In genomic region chr19:38551450-38551813, GRCh38 we compare ENCODE assay signal across 10 cellular contexts.
DNase-seq lines count a peak whose midpoint lies in the region; ATAC-seq and TF ChIP-seq lines count a peak whose summit lies in the region.
"Had no signal": no experiment of that assay in that cellular context is flagged by ENCODE, and none has a peak within 500 bp of the region (broad histone marks: within the 10 kb centered on the region; RNA-seq: fewer than 3 reads in every experiment).

No MANE protein-coding gene starts in this region.

- TF ChIP-seq CTCF in coronary artery (IDR thresholded peaks at IDR 0.05) = no peak

- H3K56ac ChIP-seq in mesendoderm (ENCODE audit: low read length) = no peak overlapping the region

- peaks cover 2 to 12% (median 4%) of the 10 kb centered on the region in 3 donors for H3K27me3 Mint-ChIP-seq in immature natural killer cell (ENCODE audit: low read depth in 3 of 3)

- no peaks in the 10 kb centered on the region for H3K9me2 ChIP-seq in Karpas-422 (replicated peaks; ENCODE audit: insufficient read depth, low read length)

- H2AFZ ChIP-seq in Karpas-422 (ENCODE audit: low read length) = no peak overlapping the region

- no peaks in the 10 kb centered on the region for H3K27me3 ChIP-seq in Karpas-422 (ENCODE audit: low read length)
- no peaks in the 10 kb centered on the region for H3K27me3 ChIP-seq in mesendoderm (ENCODE audit: insufficient read depth, low read length, poor library complexity)

- H3K79me2 ChIP-seq in Karpas-422 (ENCODE audit: low read length) (no peaks in the 10 kb centered on the region), mesendoderm (ENCODE audit: control insufficient read depth, insufficient read depth, low read length) (no peaks in the 10 kb centered on the region)

- H3K4me2 ChIP-seq in Karpas-422 (ENCODE audit: low read depth, low read length, poor library complexity, severe bottlenecking) (no peak overlapping the region), mesendoderm (ENCODE audit: low read length) (no peak overlapping the region)

- H4K5ac ChIP-seq in mesendoderm (ENCODE audit: low read length) = no peak overlapping the region

- no peak overlapping the region for H2BK15ac ChIP-seq in mesendoderm (replicated peaks; ENCODE audit: low read depth)

- no peak overlapping the region for H2BK5ac ChIP-seq in mesendoderm (ENCODE audit: low read length)

- peak overlapping the region in 4 of 6 donors; percentile 6 to 32 (median 23) for H3K27ac Mint-ChIP-seq in immature natural killer cell

- H3K36me3 ChIP-seq in Karpas-422 (ENCODE audit: insufficient read depth, low read length) = no peaks in the 10 kb centered on the region
- H3K36me3 ChIP-seq in mesendoderm (ENCODE audit: control insufficient read depth, insufficient read depth, low read length) = no peaks in the 10 kb centered on the region
- H3K36me3 ChIP-seq: heart left ventricle had no signal

- no peaks in the 10 kb centered on the region for H3K36me3 Mint-ChIP-seq in immature natural killer cell

- no peak overlapping the region for H4K8ac ChIP-seq in mesendoderm (ENCODE audit: low read depth, low read length)

- H3K4me1 Mint-ChIP-seq in immature natural killer cell = peaks cover 6 to 8% of the 10 kb centered on the region in 2 donors

- WGBS in mesendoderm (ENCODE audit: extremely low coverage, insufficient coverage, low lambda C conversion rate) = no CpG with 5 or more reads among the region's 6 CpGs

- H3K9ac ChIP-seq in Karpas-422 (ENCODE audit: low read length) = 0 out of 2 replicates have a peak overlapping the region, but pooled peaks have one; percentile 24
- no peak overlapping the region for H3K9ac ChIP-seq in mesendoderm (ENCODE audit: low read length)

- peaks cover 28% of the 10 kb centered on the region for H3K4me1 ChIP-seq in Karpas-422 (ENCODE audit: low read length)
- H3K4me1 ChIP-seq in mesendoderm (ENCODE audit: control insufficient read depth, low read depth, low read length) = no peaks in the 10 kb centered on the region
- H3K4me1 ChIP-seq: heart left ventricle had no signal

- H3K18ac ChIP-seq in mesendoderm (ENCODE audit: low read length) = no peak overlapping the region

- H3K4ac ChIP-seq in mesendoderm (ENCODE audit: low read depth, low read length) = no peak overlapping the region

- no peak overlapping the region for H2AK5ac ChIP-seq in mesendoderm (ENCODE audit: low read length)

- no peaks in the 10 kb centered on the region for H3K79me1 ChIP-seq in mesendoderm (ENCODE audit: low read length)

- no peaks in the 10 kb centered on the region for H3K9me3 Mint-ChIP-seq in immature natural killer cell

- H3K27ac ChIP-seq in Karpas-422 (ENCODE audit: low read length) = no peak overlapping the region
- H3K27ac ChIP-seq in mesendoderm (ENCODE audit: low read depth, low read length) = no peak overlapping the region
- H3K27ac ChIP-seq in coronary artery = no peak overlapping the region
- H3K27ac ChIP-seq: C4-2B, heart left ventricle had no signal

- H2BK120ac ChIP-seq in mesendoderm (ENCODE audit: low read depth, low read length) = no peak overlapping the region

- H3K23ac ChIP-seq in mesendoderm (ENCODE audit: low read length) = no peak overlapping the region

- peak overlapping the region in 1 of 5 donors; percentile 22 for H3K4me3 Mint-ChIP-seq in immature natural killer cell

- no peaks in the 10 kb centered on the region for H3K9me3 ChIP-seq in Karpas-422 (ENCODE audit: low read length)
- H3K9me3 ChIP-seq: heart left ventricle had no signal

- peak; percentile 46 for DNase-seq in CD1c-positive myeloid dendritic cell (ENCODE audit: extremely low spot score)
- no peak for DNase-seq in Karpas-422
- DNase-seq in immature natural killer cell = no peak
- DNase-seq in DMS53 treated with DMSO at 0.1 percent for 48 hours (lab: John Stamatoyannopoulos, UW; ENCODE audit: unreplicated experiment) = no peak
- no peak for DNase-seq in mesendoderm
- DNase-seq in coronary artery (ENCODE audit: low spot score) = no peak
- no peak for DNase-seq in hippocampal formation (lab: John Stamatoyannopoulos, UW)
- DNase-seq: heart left ventricle had no signal

- H3K4me3 ChIP-seq in Karpas-422 (ENCODE audit: low read length) = no peak overlapping the region
- no peak overlapping the region for H3K4me3 ChIP-seq in mesendoderm (ENCODE audit: low read length)
- no peak overlapping the region for H3K4me3 ChIP-seq in coronary artery
- H3K4me3 ChIP-seq: heart left ventricle had no signal

- peak; percentile 57 for ATAC-seq in GM19351 (IDR thresholded peaks at IDR 0.05; ENCODE audit: unreplicated experiment)
- ATAC-seq: heart left ventricle had no signal

- no peaks in the 10 kb centered on the region for H4K20me1 ChIP-seq in Karpas-422 (ENCODE audit: insufficient read depth, low read depth, low read length)
